ENCODE assay signal across 10 cellular contexts in genomic region chr4:140807491-140808257, GRCh38. TPM values are rescaled to one million over a fixed set of nuclear protein-coding genes. Genes with fewer than 3 reads are reported as not detected.
A peak's percentile ranks its signal among the peaks of the same experiment; 100 is the strongest.
DNase-seq lines count a peak whose midpoint lies in the region; ATAC-seq and TF ChIP-seq lines count a peak whose summit lies in the region.
"Had no signal": no experiment of that assay in that cellular context is flagged by ENCODE, and none has a peak within 500 bp of the region (broad histone marks: within the 10 kb centered on the region; RNA-seq: fewer than 3 reads in every experiment).

No MANE protein-coding gene starts in this region.

- H3K4me1 Mint-ChIP-seq in WTC11: peaks cover 6% of the 10 kb centered on the region

- in situ Hi-C loops in astrocyte of the spinal cord (cut with HindIII; ENCODE audit: low sequenced_read_pairs): no loop called here

- H3K27me3 ChIP-seq in right atrium auricular region: no peaks in the 10 kb centered on the region
- H3K27me3 ChIP-seq in dorsolateral prefrontal cortex: peaks cover 0 to 16% (median 0%) of the 10 kb centered on the region in 45 donors
- H3K27me3 ChIP-seq in uterus: no peaks in the 10 kb centered on the region

- POLR2A ChIA-PET in WTC11 (lab: Charles Lee): interaction anchor here (1.0 kb wide), 1 partner anchor 154 kb away, joined by 7 read pairs; no protein-coding TSS in a partner anchor

- CTCF ChIA-PET in WTC11 (lab: Charles Lee): no interaction called here

- no peak for TF ChIP-seq POLR2A in uterus (IDR thresholded peaks at IDR 0.05)

- H3K27me3 Mint-ChIP-seq in WTC11 (ENCODE audit: low read depth): no peaks in the 10 kb centered on the region; the same call in 1 of the 2 replicates

- H3K9me3 Mint-ChIP-seq in WTC11: peaks cover 3% of the 10 kb centered on the region; the same call in 1 of the 2 replicates
- H3K9me3 Mint-ChIP-seq: activated naive CD8-positive, alpha-beta T cell treated with anti-CD3 and anti-CD28 coated beads, Interleukin-2, amount 50 U/mL, for 24 hours had no signal

- no peak overlapping the region for H3K27ac ChIP-seq in right atrium auricular region
- H3K27ac ChIP-seq in dorsolateral prefrontal cortex: peak overlapping the region in 8 of 59 donors; percentile 2 to 59 (median 38)
- peak overlapping the region in 1 of 2 donors; percentile 12 for H3K27ac ChIP-seq in uterus

- DNase-seq in Right ventricle myocardium superior: no peak
- DNase-seq in right atrium auricular region (ENCODE audit: low spot score): no peak
- peak; percentile 44 for DNase-seq in astrocyte of the spinal cord (ENCODE audit: low read depth, low spot score)
- no peak for DNase-seq in dorsolateral prefrontal cortex
- no peak for DNase-seq in uterus
- DNase-seq in WTC11 (ENCODE audit: low spot score): no peak
- DNase-seq in NCI-H1436 (lab: John Stamatoyannopoulos, UW): no peak
- DNase-seq: activated naive CD8-positive, alpha-beta T cell treated with anti-CD3 and anti-CD28 coated beads, Interleukin-2, amount 50 U/mL, for 24 hours; NCI-H1417 had no signal

- H3K27ac Mint-ChIP-seq in WTC11: no peak overlapping the region
- H3K27ac Mint-ChIP-seq: activated naive CD8-positive, alpha-beta T cell treated with anti-CD3 and anti-CD28 coated beads, Interleukin-2, amount 50 U/mL, for 24 hours had no signal

- TF ChIP-seq CTCF in right atrium auricular region (IDR thresholded peaks at IDR 0.05) (no peak), astrocyte of the spinal cord (IDR thresholded peaks at IDR 0.05; ENCODE audit: low read depth, low read length) (no peak), dorsolateral prefrontal cortex (IDR thresholded peaks at IDR 0.05 in 54 of 56, conservative IDR thresholded peaks at IDR 0.05 in 2 of 56; ENCODE audit: low read depth in 1 of 56, partially characterized antibody in 56 of 56) (no peak), uterus (IDR thresholded peaks at IDR 0.05) (no peak), WTC11 (IDR thresholded peaks at IDR 0.05) (no peak)

- H3K9me3 ChIP-seq in right atrium auricular region (no peaks in the 10 kb centered on the region), uterus (no peaks in the 10 kb centered on the region)

- no peak overlapping the region for H3K4me3 Mint-ChIP-seq in WTC11
- H3K4me3 Mint-ChIP-seq: activated naive CD8-positive, alpha-beta T cell treated with anti-CD3 and anti-CD28 coated beads, Interleukin-2, amount 50 U/mL, for 24 hours had no signal

- no peaks in the 10 kb centered on the region for H3K36me3 Mint-ChIP-seq in WTC11

- H3K4me3 ChIP-seq in right atrium auricular region (no peak overlapping the region), astrocyte of the spinal cord (ENCODE audit: low read depth, low read length) (no peak overlapping the region), dorsolateral prefrontal cortex (no peak overlapping the region), uterus (no peak overlapping the region)

- H3K4me1 ChIP-seq in right atrium auricular region (no peaks in the 10 kb centered on the region), uterus (peaks cover 0 to 4% of the 10 kb centered on the region in 2 donors)

- intact Hi-C loops in Right ventricle myocardium superior (cut with DNase I): no loop called here
- intact Hi-C loops in dorsolateral prefrontal cortex (cut with DNase I): no loop called here
- intact Hi-C loops in uterus (cut with DNase I; ENCODE audit: low total_unique reads): no loop called here

- no peaks in the 10 kb centered on the region for H3K36me3 ChIP-seq in right atrium auricular region
- no peaks in the 10 kb centered on the region for H3K36me3 ChIP-seq in uterus

- ATAC-seq in Right ventricle myocardium superior (ENCODE audit: poor library complexity) (peak; percentile 60), HG03097 (IDR thresholded peaks at IDR 0.05; ENCODE audit: low FRiP score, unreplicated experiment) (peak; percentile 74), WTC11 (no peak)
- ATAC-seq: activated naive CD8-positive, alpha-beta T cell treated with anti-CD3 and anti-CD28 coated beads, Interleukin-2, amount 50 U/mL, for 24 hours had no signal

TF ChIP-seq in WTC11, 78 proteins besides CTCF, POLR2A, EP300 and RAD21:
- TF ChIP-seq TCF7 (CRISPR knock-in tag; IDR thresholded peaks at IDR 0.05; ENCODE audit: low read depth) (no peak), CREB1 (CRISPR knock-in tag; IDR thresholded peaks at IDR 0.05) (no peak)

RNA-seq across cellular contexts. Expression of gene TBC1D9, which starts 51.5 kb away (rescaled TPM):
- total RNA-seq in Right ventricle myocardium superior (10.0 TPM), right atrium auricular region (10 to 100 TPM; 10.9 to 18.8 TPM), dorsolateral prefrontal cortex (10 to 100 TPM; 17.1 to 67.7 (median 41.2) TPM), uterus (10 to 100 TPM in 3 of 4 donors, 1 to 10 TPM in 1; 3.8 to 48.8 (median 13.3) TPM), WTC11 (2021) (0.57 to 0.73 TPM (median 0.70 TPM) in 3 replicates)
